In the genomic region with DNA sequence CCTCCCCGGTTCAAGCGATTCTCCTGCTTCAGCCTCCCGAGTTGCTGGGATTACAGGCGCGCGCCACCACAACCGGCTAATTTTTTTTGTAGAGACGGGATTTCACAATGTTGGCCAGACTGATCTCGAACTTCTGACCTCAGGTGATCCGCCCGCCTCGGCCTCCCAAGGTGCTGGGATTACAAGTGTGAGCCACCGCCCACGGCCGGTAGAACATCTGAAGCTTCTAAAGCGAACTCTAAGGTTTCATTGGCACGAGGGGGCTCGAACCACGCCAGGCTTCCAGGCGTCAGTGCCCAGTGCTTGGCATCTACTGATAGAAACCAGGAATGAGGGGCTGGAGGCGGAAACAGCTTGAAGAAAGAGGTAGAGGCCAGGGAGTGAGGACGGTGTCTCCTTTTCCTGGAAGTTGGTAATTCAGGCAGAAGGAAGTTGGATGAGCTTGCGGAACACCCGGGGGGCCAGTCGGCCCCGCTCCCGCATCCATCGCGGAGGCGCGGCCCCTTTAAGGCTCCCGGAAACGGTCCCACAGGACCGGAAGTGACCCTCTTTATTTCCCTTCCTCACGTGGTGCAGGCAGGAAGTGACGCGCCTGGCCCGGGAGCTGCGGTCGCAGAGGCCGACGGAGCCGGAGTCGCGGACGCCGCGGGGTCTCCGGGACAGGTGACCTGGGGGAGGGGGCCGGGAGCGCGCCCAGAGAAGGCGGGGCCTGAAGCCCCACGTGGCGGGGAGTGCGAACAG, we compare ENCODE assay signal across 8 cellular contexts. TPM values are rescaled to one million over a fixed set of nuclear protein-coding genes. Genes with fewer than 3 reads are reported as not detected.
A peak's percentile ranks its signal among the peaks of the same experiment; 100 is the strongest.
DNase-seq lines count a peak whose midpoint lies in the region; ATAC-seq, FAIRE-seq and TF ChIP-seq lines count a peak whose summit lies in the region.

Gene CCDC9 (plus strand): TSS at position 579 of the 741 bp plus-strand sequence. CDS start 1,876 bp downstream, outside the sequence.

- H3K4me1 ChIP-seq in mucosa of stomach (ENCODE audit: control insufficient read depth, insufficient read depth, low read length) = peaks cover 9% of the 10 kb centered on the region

- TF ChIP-seq CTCF in epithelial cell of proximal tubule (conservative IDR thresholded peaks at IDR 0.05; ENCODE audit: low read depth, low read length) = no peak

- no peaks in the 10 kb centered on the region for H3K9me3 ChIP-seq in mucosa of stomach (ENCODE audit: control insufficient read depth, low read length)

- in situ Hi-C loops in Caki2 (cut with HindIII; ENCODE audit: low pct_unique_long_range_greater_than_20kb, low sequenced_read_pairs) = no loop called here

- H3K4me3 ChIP-seq in epithelial cell of proximal tubule (ENCODE audit: low read depth, low read length) (peak within 1 kb of the TSS; percentile 65), mucosa of stomach (ENCODE audit: low read length) (peak within 1 kb of the TSS; percentile 85)

- no peaks in the 10 kb centered on the region for H3K27me3 ChIP-seq in mucosa of stomach (ENCODE audit: control insufficient read depth, insufficient read depth, low read length)

- peak within 1 kb of the TSS; percentile 95 for H3K9ac ChIP-seq in mucosa of stomach (ENCODE audit: low read length)

- H3K36me3 ChIP-seq in mucosa of stomach (ENCODE audit: control insufficient read depth, insufficient read depth, low read length) = peaks cover 3% of the 10 kb centered on the region

- peak; percentile 40 for ATAC-seq in GM21367 (IDR thresholded peaks at IDR 0.05; ENCODE audit: unreplicated experiment)

- no peak for FAIRE-seq in HTR-8/SVneo (lab: Jason Lieb, UNC)

- DNase-seq in Caki2 (ENCODE audit: low read depth) (peak; percentile 98), HTR-8/SVneo (ENCODE audit: insufficient read length, low spot score) (peak; percentile 94), NOMO-1 treated with DMSO at 0.1 percent for 48 hours (lab: John Stamatoyannopoulos, UW; ENCODE audit: unreplicated experiment) (peak; percentile 93), epithelial cell of proximal tubule (ENCODE audit: low read depth) (peak; percentile 74)
- peak; percentile 87 for DNase-seq in activated CD8-positive, alpha-beta memory T cell treated with anti-CD3 and anti-CD28 coated beads, Interleukin-2, amount 50 U/mL, for 24 hours (ENCODE audit: extremely low read depth)
- DNase-seq in stimulated activated CD8-positive, alpha-beta memory T cell treated with anti-CD3 and anti-CD28 coated beads, Interleukin-7, amount 100 ng/mL, for 48 hours (ENCODE audit: extremely low read depth in 1 of 2, low read depth in 1 of 2) = peak; percentile 92 to 95

RNA-seq across cellular contexts. Expression of gene CCDC9, which starts in this region (rescaled TPM):
- 26.4 and 28.8 TPM in 2 replicates for total RNA-seq in Caki2 (2014; rRNA removed; shearing (Covaris generic); ENCODE audit: low replicate concordance)
- total RNA-seq in epithelial cell of proximal tubule = 14.7 and 17.8 TPM in 2 replicates

Comparison
In these comparisons a context has a peak if more than half of its experiments do, and no peak if none do; other contexts are left out.
1. Peak in every context shown above with its lines: DNase-seq, ATAC-seq and H3K4me3 ChIP-seq.